In genomic region chr2:1505031-1505441, GRCh38 we compare ENCODE assay signal across 24 cellular contexts.
"Had no signal": no experiment of that assay in that cellular context is flagged by ENCODE, and none has a peak within 500 bp of the region (broad histone marks: within the 10 kb centered on the region; RNA-seq: fewer than 3 reads in every experiment).

No MANE protein-coding gene starts in this region.

- H3K27ac Mint-ChIP-seq: activated CD4-positive, alpha-beta memory T cell treated with anti-CD3 and anti-CD28 coated beads for 36 hours; endodermal cell; mesothelial cell of epicardium; naive thymus-derived CD8-positive, alpha-beta T cell; stimulated activated effector memory CD8-positive, alpha-beta T cell treated with anti-CD3 and anti-CD28 coated beads, Interleukin-12 subunit alpha, Interleukin-12 subunit beta, amount 100 ng/mL, for 72 hours had no signal

- H3K27ac ChIP-seq: breast epithelium, esophagus squamous epithelium, gastrocnemius medialis, heart left ventricle, prostate gland, SJSA1, skin epidermis, thoracic aorta, upper lobe of left lung had no signal

- H3K27me3 Mint-ChIP-seq: naive thymus-derived CD8-positive, alpha-beta T cell had no signal

- H3K9me3 ChIP-seq: breast epithelium, esophagus squamous epithelium, gastrocnemius medialis, heart left ventricle, prostate gland, SJSA1, thoracic aorta, upper lobe of left lung had no signal

- H3K36me3 Mint-ChIP-seq: activated CD4-positive, alpha-beta memory T cell treated with anti-CD3 and anti-CD28 coated beads for 36 hours; mesothelial cell of epicardium; naive thymus-derived CD8-positive, alpha-beta T cell; stimulated activated effector memory CD8-positive, alpha-beta T cell treated with anti-CD3 and anti-CD28 coated beads, Interleukin-12 subunit alpha, Interleukin-12 subunit beta, amount 100 ng/mL, for 72 hours had no signal

- H3K27me3 ChIP-seq: breast epithelium, esophagus squamous epithelium, gastrocnemius medialis, heart left ventricle, upper lobe of left lung had no signal

- DNase-seq: activated CD4-positive, alpha-beta memory T cell treated with anti-CD3 and anti-CD28 coated beads for 36 hours; activated CD4-positive, alpha-beta T cell treated with anti-CD3 and anti-CD28 coated beads for 48 hours; activated CD4-positive, CD25-positive, alpha-beta regulatory T cell; activated T-cell treated with anti-CD3 and anti-CD28 coated beads, Interleukin-2, amount 50 U/mL, for 48 hours; cortex of kidney; endodermal cell; esophagus squamous epithelium; gastrocnemius medialis; mammary epithelial cell; stimulated activated CD4-positive, alpha-beta T cell treated with anti-CD3 and anti-CD28 coated beads, Interleukin-2, amount 100 ng/mL, for 24 hours; T-helper 1 cell; T-helper 9 cell had no signal

- H3K4me3 Mint-ChIP-seq: activated CD4-positive, alpha-beta memory T cell treated with anti-CD3 and anti-CD28 coated beads for 36 hours; endodermal cell; mesothelial cell of epicardium; naive thymus-derived CD8-positive, alpha-beta T cell; stimulated activated effector memory CD8-positive, alpha-beta T cell treated with anti-CD3 and anti-CD28 coated beads, Interleukin-12 subunit alpha, Interleukin-12 subunit beta, amount 100 ng/mL, for 72 hours had no signal

- H3K9me3 Mint-ChIP-seq: endodermal cell; mesothelial cell of epicardium; stimulated activated effector memory CD8-positive, alpha-beta T cell treated with anti-CD3 and anti-CD28 coated beads, Interleukin-12 subunit alpha, Interleukin-12 subunit beta, amount 100 ng/mL, for 72 hours had no signal

- H3K4me3 ChIP-seq: breast epithelium, esophagus squamous epithelium, gastrocnemius medialis, heart left ventricle, prostate gland, SJSA1, skin epidermis, thoracic aorta, upper lobe of left lung had no signal

- H3K36me3 ChIP-seq: breast epithelium, esophagus squamous epithelium, gastrocnemius medialis, heart left ventricle, prostate gland, SJSA1, thoracic aorta, upper lobe of left lung had no signal

- H3K4me1 ChIP-seq: breast epithelium, gastrocnemius medialis, prostate gland, SJSA1 had no signal

- H3K4me1 Mint-ChIP-seq: endodermal cell, mesothelial cell of epicardium had no signal

- ATAC-seq: activated naive CD4-positive, alpha-beta T cell treated with anti-CD3 and anti-CD28 coated beads, Interleukin-2, amount 50 U/mL, for 72 hours; gastrocnemius medialis; left lobe of liver; naive thymus-derived CD8-positive, alpha-beta T cell; stimulated activated effector memory CD8-positive, alpha-beta T cell treated with anti-CD3 and anti-CD28 coated beads, Interleukin-12 subunit alpha, Interleukin-12 subunit beta, amount 100 ng/mL, for 72 hours had no signal
